In genomic region chr12:109113661-109114321, GRCh38 we compare ENCODE assay signal across 18 cellular contexts. TPM values are rescaled to one million over a fixed set of nuclear protein-coding genes. Genes with fewer than 3 reads are reported as not detected.
DNase-seq lines count a peak whose midpoint lies in the region; ATAC-seq and TF ChIP-seq lines count a peak whose summit lies in the region.
"Had no signal": no experiment of that assay in that cellular context is flagged by ENCODE, and none has a peak within 500 bp of the region (broad histone marks: within the 10 kb centered on the region; RNA-seq: fewer than 3 reads in every experiment).

No MANE protein-coding gene starts in this region.

- no peak overlapping the region for H3K4me3 ChIP-seq in right atrium auricular region
- H3K4me3 ChIP-seq in hepatocyte, result no peak overlapping the region
- H3K4me3 ChIP-seq in rectal smooth muscle tissue (ENCODE audit: low read length), result peak overlapping the region; percentile 41

- DNase-seq in right atrium auricular region (ENCODE audit: low spot score) (no peak), Right ventricle myocardium inferior (ENCODE audit: missing footprints) (no peak), hepatocyte (ENCODE audit: low spot score) (no peak), NCI-H187 treated with DMSO at 0.1 percent for 48 hours (lab: John Stamatoyannopoulos, UW) (no peak), NCI-H226 (no peak), GM10266 (ENCODE audit: extremely low spot score) (no peak)
- DNase-seq: activated CD4-positive, alpha-beta T cell treated with anti-CD3 and anti-CD28 coated beads for 48 hours; activated T-cell treated with anti-CD3 and anti-CD28 coated beads, Interleukin-2, amount 50 U/mL, for 48 hours; amygdala; Caco-2; dermis blood vessel endothelial cell; GDM1; NCI-H2081 treated with DMSO at 0.1 percent for 48 hours; NCI-H774; posterior cingulate gyrus had no signal

- peak overlapping the region; percentile 35 for H3K4me2 ChIP-seq in hepatocyte

- H3K36me3 ChIP-seq in right atrium auricular region, result peaks cover 2% of the 10 kb centered on the region
- H3K36me3 ChIP-seq in hepatocyte (replicated peaks; ENCODE audit: insufficient read depth, low read depth), result no peaks in the 10 kb centered on the region
- no peaks in the 10 kb centered on the region for H3K36me3 ChIP-seq in rectal smooth muscle tissue (ENCODE audit: control insufficient read depth, insufficient read depth, low read length)

- no peaks in the 10 kb centered on the region for H3K9me3 ChIP-seq in right atrium auricular region
- no peaks in the 10 kb centered on the region for H3K9me3 ChIP-seq in hepatocyte (ENCODE audit: low read depth)
- H3K9me3 ChIP-seq: Caco-2 had no signal

- no peaks in the 10 kb centered on the region for H4K20me1 ChIP-seq in hepatocyte (ENCODE audit: insufficient read depth, poor library complexity, severe bottlenecking)

- H3K9ac ChIP-seq in rectal smooth muscle tissue (ENCODE audit: low read length), result no peak overlapping the region

- H3K79me2 ChIP-seq in hepatocyte, result peaks cover 11% of the 10 kb centered on the region

- H3K4me1 ChIP-seq in right atrium auricular region, result peaks cover 0 to 80% of the 10 kb centered on the region in 2 donors
- H3K4me1 ChIP-seq in hepatocyte (ENCODE audit: insufficient read depth), result peaks cover 27% of the 10 kb centered on the region
- H3K4me1 ChIP-seq in rectal smooth muscle tissue (ENCODE audit: control insufficient read depth, insufficient read depth, low read length), result peaks cover 42% of the 10 kb centered on the region

- intact Hi-C loops in Right ventricle myocardium inferior (cut with DNase I), result loop anchor here (2.0 kb wide), 1 partner anchor 47 kb away; no protein-coding TSS in a partner anchor

- 96% methylated on average over 5 of the region's 5 CpGs for WGBS in hepatocyte (ENCODE audit: low lambda C conversion rate, missing lambda C conversion rate)

- H3K27ac ChIP-seq in right atrium auricular region, result peak overlapping the region; percentile 94 to 95
- peak overlapping the region; percentile 44 for H3K27ac ChIP-seq in hepatocyte
- peak overlapping the region; percentile 81 for H3K27ac ChIP-seq in rectal smooth muscle tissue (ENCODE audit: low read depth, low read length)
- H3K27ac ChIP-seq: RWPE1 had no signal

- H3K9me2 ChIP-seq in hepatocyte (replicated peaks; ENCODE audit: insufficient read depth), result no peaks in the 10 kb centered on the region

- H2AFZ ChIP-seq in hepatocyte, result no peak overlapping the region

- H3K27me3 ChIP-seq in right atrium auricular region, result no peaks in the 10 kb centered on the region
- no peaks in the 10 kb centered on the region for H3K27me3 ChIP-seq in hepatocyte
- no peaks in the 10 kb centered on the region for H3K27me3 ChIP-seq in rectal smooth muscle tissue (ENCODE audit: control insufficient read depth, insufficient read depth, low read length)

- no peak for TF ChIP-seq CTCF in right atrium auricular region (IDR thresholded peaks at IDR 0.05)
- TF ChIP-seq CTCF in hepatocyte (IDR thresholded peaks at IDR 0.05; ENCODE audit: poor library complexity), result no peak
- no peak for TF ChIP-seq CTCF in GM10266 (IDR thresholded peaks at IDR 0.05; ENCODE audit: control insufficient read depth, insufficient read depth, low read depth, missing control alignments)

- ATAC-seq in Right ventricle myocardium inferior, result no peak
- ATAC-seq in HG03442 (IDR thresholded peaks at IDR 0.05; ENCODE audit: unreplicated experiment), result no peak

RNA-seq across cellular contexts. Expression of gene ACACB, which starts 2.6 kb away (rescaled TPM):
- total RNA-seq in right atrium auricular region (100 to 1,000 TPM in 1 of 2 donors, 10 to 100 TPM in 1; 76.8 to 104 TPM), Right ventricle myocardium inferior (150 TPM), hepatocyte (9.3 and 13.3 TPM in 2 replicates)
- polyA plus RNA-seq in hepatocyte, result 3.8 and 3.9 TPM in 2 replicates

RNA-seq across cellular contexts. Expression of gene UNG, which starts 16.4 kb away (rescaled TPM):
- total RNA-seq in right atrium auricular region, result 10 to 100 TPM; 10.2 to 12.1 TPM
- 26.9 TPM for total RNA-seq in Right ventricle myocardium inferior
- 35.7 and 40.4 TPM in 2 replicates for total RNA-seq in hepatocyte
- 35.3 and 41.2 TPM in 2 replicates for polyA plus RNA-seq in hepatocyte

RNA-seq across cellular contexts. Expression of gene ALKBH2, which starts 20.5 kb away (rescaled TPM):
- 1 to 10 TPM; 3.9 to 8.5 TPM for total RNA-seq in right atrium auricular region
- 7.7 TPM for total RNA-seq in Right ventricle myocardium inferior
- total RNA-seq in hepatocyte, result 10.1 and 14.0 TPM in 2 replicates
- 18.6 and 22.1 TPM in 2 replicates for polyA plus RNA-seq in hepatocyte

Comparison
In these comparisons a context has a peak if more than half of its experiments do, and no peak if none do; other contexts are left out.
1. H3K27ac ChIP-seq: peak in every context shown above with its lines; median percentile 94 in right atrium auricular region; 81 in rectal smooth muscle tissue; 44 in hepatocyte.